Comparison of ENCODE assay signal across 21 cellular contexts in the genomic region with DNA sequence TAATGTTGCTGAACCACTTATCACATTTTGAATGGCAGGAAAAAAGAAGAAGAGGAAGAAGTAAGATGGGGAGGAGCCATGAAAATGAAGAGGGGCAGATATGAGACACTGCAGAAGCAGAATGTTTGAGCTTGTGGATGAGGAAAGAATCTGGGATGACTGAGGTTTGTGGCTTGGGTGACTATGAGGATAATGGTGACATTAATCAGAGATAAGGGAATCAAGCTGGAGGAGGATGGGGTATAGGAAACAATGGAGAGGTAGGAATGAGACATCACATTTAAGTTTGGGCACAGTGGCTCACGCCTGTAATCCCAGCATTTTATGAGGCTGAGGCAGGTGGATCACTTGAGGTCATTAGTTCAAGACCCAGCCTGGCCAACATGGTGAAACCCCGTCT.
"Had no signal": no experiment of that assay in that cellular context is flagged by ENCODE, and none has a peak within 500 bp of the region (broad histone marks: within the 10 kb centered on the region; RNA-seq: fewer than 3 reads in every experiment).

No MANE protein-coding gene starts in this region.

- H3K4me1 Mint-ChIP-seq: activated CD4-positive, alpha-beta T cell treated with anti-CD3 and anti-CD28 coated beads for 36 hours; activated naive CD4-positive, alpha-beta T cell treated with anti-CD3 and anti-CD28 coated beads, Interleukin-2, amount 10 ng/mL, durations not matched to agents 7 days and 5 days; activated naive CD8-positive, alpha-beta T cell treated with anti-CD3 and anti-CD28 coated beads for 36 hours; T-cell had no signal

- DNase-seq: activated CD4-positive, alpha-beta T cell treated with anti-CD3 and anti-CD28 coated beads for 36 hours; activated CD4-positive, alpha-beta T cell treated with anti-CD3 and anti-CD28 coated beads, Interleukin-2, amount 50 U/mL, for 1 hour; activated CD8-positive, alpha-beta memory T cell treated with anti-CD3 and anti-CD28 coated beads, Interleukin-2, amount 50 U/mL, for 4 hours; activated CD8-positive, alpha-beta T cell treated with anti-CD3 and anti-CD28 coated beads for 36 hours; activated gamma-delta T cell treated with Interleukin-2 at 50 U/mL for 16 hours; activated naive CD4-positive, alpha-beta T cell treated with anti-CD3 and anti-CD28 coated beads, Interleukin-2, amount 10 ng/mL, durations not matched to agents 7 days and 5 days; activated naive CD8-positive, alpha-beta T cell treated with anti-CD3 and anti-CD28 coated beads for 36 hours; activated T-cell treated with anti-CD3 and anti-CD28 coated beads, Interleukin-2, amount 50 U/mL, for 72 hours; anterior cingulate cortex; central memory CD4-positive, alpha-beta T cell; MM.1S; NCI-H1105 treated with DMSO at 0.1 percent for 48 hours; NCI-H1436 treated with DMSO at 0.1 percent for 48 hours; NCI-H187; NCI-H2081; NCI-H524; T-cell; T-helper 2 cell; T1000; WERI-Rb-1 had no signal

- H3K9me3 Mint-ChIP-seq: activated CD8-positive, alpha-beta T cell treated with anti-CD3 and anti-CD28 coated beads for 36 hours; activated naive CD4-positive, alpha-beta T cell treated with anti-CD3 and anti-CD28 coated beads, Interleukin-2, amount 10 ng/mL, durations not matched to agents 7 days and 5 days; activated naive CD8-positive, alpha-beta T cell treated with anti-CD3 and anti-CD28 coated beads for 36 hours; activated T-cell treated with anti-CD3 and anti-CD28 coated beads, Interleukin-2, amount 50 U/mL, for 72 hours; activated T-helper 2 cell treated with anti-CD3 and anti-CD28 coated beads, Interferon-gamma antibody, Interleukin-2, Interleukin-4, amounts not matched to agents 10 μg/mL and 5 μg/mL and 100 μg/mL, durations not matched to agents 14 hours and 24 hours and 36 hours; T-cell had no signal

- H3K27me3 Mint-ChIP-seq: activated CD4-positive, alpha-beta T cell treated with anti-CD3 and anti-CD28 coated beads for 36 hours; activated CD8-positive, alpha-beta T cell treated with anti-CD3 and anti-CD28 coated beads for 36 hours; activated naive CD4-positive, alpha-beta T cell treated with anti-CD3 and anti-CD28 coated beads, Interleukin-2, amount 10 ng/mL, durations not matched to agents 7 days and 5 days; activated naive CD8-positive, alpha-beta T cell treated with anti-CD3 and anti-CD28 coated beads for 36 hours had no signal

- H3K36me3 Mint-ChIP-seq: activated naive CD4-positive, alpha-beta T cell treated with anti-CD3 and anti-CD28 coated beads, Interleukin-2, amount 10 ng/mL, durations not matched to agents 7 days and 5 days; activated naive CD8-positive, alpha-beta T cell treated with anti-CD3 and anti-CD28 coated beads for 36 hours had no signal

- H3K27ac Mint-ChIP-seq: activated CD4-positive, alpha-beta T cell treated with anti-CD3 and anti-CD28 coated beads for 36 hours; activated CD8-positive, alpha-beta T cell treated with anti-CD3 and anti-CD28 coated beads for 36 hours; activated naive CD4-positive, alpha-beta T cell treated with anti-CD3 and anti-CD28 coated beads, Interleukin-2, amount 10 ng/mL, durations not matched to agents 7 days and 5 days; activated naive CD8-positive, alpha-beta T cell treated with anti-CD3 and anti-CD28 coated beads for 36 hours; activated T-cell treated with anti-CD3 and anti-CD28 coated beads, Interleukin-2, amount 50 U/mL, for 72 hours; activated T-helper 2 cell treated with anti-CD3 and anti-CD28 coated beads, Interferon-gamma antibody, Interleukin-2, Interleukin-4, amounts not matched to agents 10 μg/mL and 5 μg/mL and 100 μg/mL, durations not matched to agents 14 hours and 24 hours and 36 hours; T-cell had no signal

- H3K4me3 Mint-ChIP-seq: activated CD4-positive, alpha-beta T cell treated with anti-CD3 and anti-CD28 coated beads for 36 hours; activated CD8-positive, alpha-beta T cell treated with anti-CD3 and anti-CD28 coated beads for 36 hours; activated naive CD4-positive, alpha-beta T cell treated with anti-CD3 and anti-CD28 coated beads, Interleukin-2, amount 10 ng/mL, durations not matched to agents 7 days and 5 days; activated naive CD8-positive, alpha-beta T cell treated with anti-CD3 and anti-CD28 coated beads for 36 hours; activated T-cell treated with anti-CD3 and anti-CD28 coated beads, Interleukin-2, amount 50 U/mL, for 72 hours; T-cell had no signal

- ATAC-seq: activated CD4-positive, alpha-beta T cell treated with anti-CD3 and anti-CD28 coated beads for 36 hours; activated CD8-positive, alpha-beta T cell treated with anti-CD3 and anti-CD28 coated beads for 36 hours; activated T-cell treated with anti-CD3 and anti-CD28 coated beads, Interleukin-2, amount 50 U/mL, for 72 hours; T-cell had no signal
